9 cellular contexts compared by ENCODE assay signal in the genomic region with DNA sequence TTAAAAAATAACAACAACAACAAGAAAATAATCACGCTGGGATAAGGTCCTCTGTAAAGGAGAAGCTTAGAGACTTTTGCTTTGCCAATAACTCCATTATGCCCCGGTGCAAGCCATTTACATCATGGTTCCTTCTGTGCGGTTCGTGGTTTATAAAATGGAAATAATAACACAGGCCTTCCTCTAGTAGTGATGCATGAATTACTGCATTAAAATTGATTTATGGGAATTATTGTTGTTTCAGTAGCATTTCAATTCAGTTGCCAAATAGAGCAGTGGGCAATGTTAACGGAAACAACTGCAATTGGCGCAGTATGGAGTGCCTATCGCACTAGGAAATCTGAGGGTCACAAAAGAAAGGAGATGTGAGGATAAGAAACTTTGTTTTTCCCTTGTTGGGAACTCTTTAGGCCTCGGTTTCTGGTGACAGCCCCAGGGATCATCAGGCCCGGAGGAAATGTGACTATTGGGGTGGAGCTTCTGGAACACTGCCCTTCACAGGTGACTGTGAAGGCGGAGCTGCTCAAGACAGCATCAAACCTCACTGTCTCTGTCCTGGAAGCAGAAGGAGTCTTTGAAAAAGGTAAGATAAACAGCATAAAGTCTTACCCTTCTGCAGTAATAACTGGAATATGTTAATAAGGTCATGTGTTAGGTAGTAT. TPM values are rescaled to one million over a fixed set of nuclear protein-coding genes. Genes with fewer than 3 reads are reported as not detected.
A peak's percentile ranks its signal among the peaks of the same experiment; 100 is the strongest.
DNase-seq lines count a peak whose midpoint lies in the region; ATAC-seq, FAIRE-seq and TF ChIP-seq lines count a peak whose summit lies in the region.
"Had no signal": no experiment of that assay in that cellular context is flagged by ENCODE, and none has a peak within 500 bp of the region (broad histone marks: within the 10 kb centered on the region; RNA-seq: fewer than 3 reads in every experiment).

No MANE protein-coding gene starts in this region.

- H3K9ac ChIP-seq in iPS-20b (ENCODE audit: low read depth, low read length), result no peak overlapping the region

- H3K4me3 ChIP-seq in right cardiac atrium (ENCODE audit: low read length) (peak overlapping the region; percentile 80), iPS-20b (ENCODE audit: low read length) (peak overlapping the region; percentile 80; the same call in 1 of the 2 replicates), vagina (peak overlapping the region; percentile 61 to 65), pancreas (no peak overlapping the region)

- WGBS in right cardiac atrium, result 73% methylated on average over 10 of the region's 10 CpGs
- 85 to 88% methylated on average over 10 of the region's 10 CpGs for WGBS in pancreas, 2 donors

- ATAC-seq in right cardiac atrium, result no peak
- no peak for ATAC-seq in Right ventricle myocardium inferior
- peak; percentile 66 for ATAC-seq in WTC11
- no peak for ATAC-seq in pancreas

- peaks cover 37% of the 10 kb centered on the region for H3K4me1 Mint-ChIP-seq in WTC11

- POLR2A ChIA-PET in WTC11 (lab: Charles Lee), result no interaction called here

- peaks cover 13% of the 10 kb centered on the region for H3K27me3 Mint-ChIP-seq in WTC11 (ENCODE audit: low read depth)

- H3K36me3 ChIP-seq in iPS-20b (ENCODE audit: insufficient read depth, low read depth, low read length) (no peaks in the 10 kb centered on the region), vagina (no peaks in the 10 kb centered on the region), pancreas (no peaks in the 10 kb centered on the region)

- peaks cover 11% of the 10 kb centered on the region for H3K9me3 Mint-ChIP-seq in WTC11

- no peaks in the 10 kb centered on the region for H3K9me3 ChIP-seq in right cardiac atrium (ENCODE audit: control insufficient read depth, low read length)
- H3K9me3 ChIP-seq in iPS-20b (ENCODE audit: insufficient read depth, low read depth, low read length), result peaks cover 6% of the 10 kb centered on the region; the same call in 1 of the 2 replicates
- H3K9me3 ChIP-seq in vagina, result no peaks in the 10 kb centered on the region
- H3K9me3 ChIP-seq in pancreas, result no peaks in the 10 kb centered on the region

- TF ChIP-seq POLR2A in vagina (IDR thresholded peaks at IDR 0.05), result no peak

- peak overlapping the region; percentile 74 for H3K4me3 Mint-ChIP-seq in WTC11

- CTCF ChIA-PET in WTC11 (lab: Charles Lee), result interaction anchor here (0.6 to 2.1 kb wide), 2 partner anchors 22 to 36 kb away, joined by 3 to 4 read pairs; no protein-coding TSS in a partner anchor

- H3K4me1 ChIP-seq in right cardiac atrium (ENCODE audit: control insufficient read depth, insufficient read depth, low read length) (no peaks in the 10 kb centered on the region), iPS-20b (ENCODE audit: insufficient read depth, low read length) (peaks cover 12% of the 10 kb centered on the region; the same call in 1 of the 2 replicates), vagina (peaks cover 26% of the 10 kb centered on the region), pancreas (no peaks in the 10 kb centered on the region)

- H3K27ac Mint-ChIP-seq in WTC11, result peak overlapping the region; percentile 31; the same call in 1 of the 2 replicates

- no peak for FAIRE-seq in pancreas (lab: Jason Lieb, UNC)

- peaks cover 10% of the 10 kb centered on the region; the same call in 1 of the 2 replicates for H3K36me3 Mint-ChIP-seq in WTC11

- no peaks in the 10 kb centered on the region for H3K27me3 ChIP-seq in right cardiac atrium (ENCODE audit: control insufficient read depth, insufficient read depth)
- H3K27me3 ChIP-seq in iPS-20b (ENCODE audit: insufficient read depth, low read length), result peaks cover 25% of the 10 kb centered on the region
- no peaks in the 10 kb centered on the region for H3K27me3 ChIP-seq in vagina
- H3K27me3 ChIP-seq in pancreas, result peaks cover 0 to 22% (median 0%) of the 10 kb centered on the region in 4 donors

- intact Hi-C loops in right cardiac atrium (cut with DNase I), result no loop called here
- intact Hi-C loops in Right ventricle myocardium inferior (cut with DNase I), result no loop called here
- intact Hi-C loops in vagina (cut with DNase I), result no loop called here
- intact Hi-C loops in pancreas (cut with DNase I), result no loop called here

- TF ChIP-seq CTCF in WTC11 (IDR thresholded peaks at IDR 0.05) (no peak), vagina (IDR thresholded peaks at IDR 0.05) (no peak), pancreas (IDR thresholded peaks at IDR 0.05) (no peak)

- H3K27ac ChIP-seq in right cardiac atrium (ENCODE audit: low read length) (no peak overlapping the region), iPS-20b (ENCODE audit: low read length) (no peak overlapping the region), vagina (peak overlapping the region; percentile 87), pancreas (no peak overlapping the region)
- H3K27ac ChIP-seq: HL-60 had no signal

- DNase-seq in right cardiac atrium, result no peak
- no peak for DNase-seq in Right ventricle myocardium inferior (ENCODE audit: missing footprints)
- DNase-seq in WTC11 (ENCODE audit: low spot score), result no peak
- DNase-seq in vagina (ENCODE audit: extremely low spot score in 2 of 2), result no peak
- DNase-seq in DMS114 treated with DMSO at 0.1 percent for 48 hours (lab: John Stamatoyannopoulos, UW; ENCODE audit: unreplicated experiment), result no peak
- no peak for DNase-seq in medulla oblongata (ENCODE audit: extremely low spot score)
- no peak for DNase-seq in pancreas

TF ChIP-seq in WTC11, 78 proteins besides CTCF, POLR2A, EP300 and RAD21:
- TF ChIP-seq SMAD3 (CRISPR knock-in tag; IDR thresholded peaks at IDR 0.05; ENCODE audit: borderline replicate concordance), result no peak
- TF ChIP-seq ETV6 (CRISPR knock-in tag; IDR thresholded peaks at IDR 0.05), result no peak
- TF ChIP-seq SOX15 (CRISPR knock-in tag; IDR thresholded peaks at IDR 0.05), result no peak
- TF ChIP-seq, protein P1, sequence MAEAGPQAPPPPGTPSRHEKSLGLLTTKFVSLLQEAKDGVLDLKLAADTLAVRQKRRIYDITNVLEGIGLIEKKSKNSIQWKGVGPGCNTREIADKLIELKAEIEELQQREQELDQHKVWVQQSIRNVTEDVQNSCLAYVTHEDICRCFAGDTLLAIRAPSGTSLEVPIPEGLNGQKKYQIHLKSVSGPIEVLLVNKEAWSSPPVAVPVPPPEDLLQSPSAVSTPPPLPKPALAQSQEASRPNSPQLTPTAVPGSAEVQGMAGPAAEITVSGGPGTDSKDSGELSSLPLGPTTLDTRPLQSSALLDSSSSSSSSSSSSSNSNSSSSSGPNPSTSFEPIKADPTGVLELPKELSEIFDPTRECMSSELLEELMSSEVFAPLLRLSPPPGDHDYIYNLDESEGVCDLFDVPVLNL (CRISPR knock-in tag; IDR thresholded peaks at IDR 0.05; ENCODE audit: borderline replicate concordance, low read depth), result no peak
- no peak for TF ChIP-seq NR3C1 (CRISPR knock-in tag; conservative IDR thresholded peaks at IDR 0.05; ENCODE audit: low read depth)
- TF ChIP-seq HMGXB4 (CRISPR knock-in tag; IDR thresholded peaks at IDR 0.05), result no peak
- TF ChIP-seq, protein P2, sequence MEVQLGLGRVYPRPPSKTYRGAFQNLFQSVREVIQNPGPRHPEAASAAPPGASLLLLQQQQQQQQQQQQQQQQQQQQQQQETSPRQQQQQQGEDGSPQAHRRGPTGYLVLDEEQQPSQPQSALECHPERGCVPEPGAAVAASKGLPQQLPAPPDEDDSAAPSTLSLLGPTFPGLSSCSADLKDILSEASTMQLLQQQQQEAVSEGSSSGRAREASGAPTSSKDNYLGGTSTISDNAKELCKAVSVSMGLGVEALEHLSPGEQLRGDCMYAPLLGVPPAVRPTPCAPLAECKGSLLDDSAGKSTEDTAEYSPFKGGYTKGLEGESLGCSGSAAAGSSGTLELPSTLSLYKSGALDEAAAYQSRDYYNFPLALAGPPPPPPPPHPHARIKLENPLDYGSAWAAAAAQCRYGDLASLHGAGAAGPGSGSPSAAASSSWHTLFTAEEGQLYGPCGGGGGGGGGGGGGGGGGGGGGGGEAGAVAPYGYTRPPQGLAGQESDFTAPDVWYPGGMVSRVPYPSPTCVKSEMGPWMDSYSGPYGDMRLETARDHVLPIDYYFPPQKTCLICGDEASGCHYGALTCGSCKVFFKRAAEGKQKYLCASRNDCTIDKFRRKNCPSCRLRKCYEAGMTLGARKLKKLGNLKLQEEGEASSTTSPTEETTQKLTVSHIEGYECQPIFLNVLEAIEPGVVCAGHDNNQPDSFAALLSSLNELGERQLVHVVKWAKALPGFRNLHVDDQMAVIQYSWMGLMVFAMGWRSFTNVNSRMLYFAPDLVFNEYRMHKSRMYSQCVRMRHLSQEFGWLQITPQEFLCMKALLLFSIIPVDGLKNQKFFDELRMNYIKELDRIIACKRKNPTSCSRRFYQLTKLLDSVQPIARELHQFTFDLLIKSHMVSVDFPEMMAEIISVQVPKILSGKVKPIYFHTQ (CRISPR knock-in tag; IDR thresholded peaks at IDR 0.05), result no peak

RNA-seq across cellular contexts. Expression of gene CD109, which starts 1.1 kb away (rescaled TPM):
- total RNA-seq in right cardiac atrium (10 to 100 TPM; 18.4 to 36.5 (median 31.0) TPM), Right ventricle myocardium inferior (7.3 TPM), WTC11 (2021) (3.5 to 4.5 TPM (median 4.0 TPM) in 3 replicates), vagina (29.0 TPM), pancreas (1 to 10 TPM in 3 of 6 donors, under 1 TPM in 3; 0.24 to 2.6 (median 0.99) TPM)
- polyA plus RNA-seq in right cardiac atrium (6.6 TPM), pancreas (under 1 TPM; 0.23 to 0.26 TPM)

RNA-seq across cellular contexts. Expression of gene SLC17A5, which starts 43.3 kb away (rescaled TPM):
- total RNA-seq in right cardiac atrium (10 to 100 TPM in 1 of 4 donors, 1 to 10 TPM in 3; 6.1 to 13.1 (median 8.0) TPM), Right ventricle myocardium inferior (5.9 TPM), WTC11 (2021) (8.6 to 9.3 TPM (median 8.9 TPM) in 3 replicates), vagina (10.1 TPM), pancreas (10 to 100 TPM in 1 of 6 donors, 1 to 10 TPM in 5; 4.0 to 11.0 (median 5.4) TPM)
- polyA plus RNA-seq in right cardiac atrium (5.2 TPM), pancreas (1 to 10 TPM; 2.4 to 7.8 TPM)

Comparison
In these comparisons a context has a peak if more than half of its experiments do, and no peak if none do; other contexts are left out.
1. H3K4me3 ChIP-seq: peak in right cardiac atrium (single experiment), iPS-20b (single experiment) and vagina (2 of 2); none in pancreas (0 of 4).